Comparison of ENCODE assay signal across 1 cellular context in genomic region chr19:48415395-48415794, GRCh38.
TF ChIP-seq lines count a peak whose summit lies in the region.

No MANE protein-coding gene starts in this region.

TF ChIP-seq in GM23338, 12 proteins besides CTCF, POLR2A, EP300 and RAD21 (continued from another document):
- TF ChIP-seq, protein P1, sequence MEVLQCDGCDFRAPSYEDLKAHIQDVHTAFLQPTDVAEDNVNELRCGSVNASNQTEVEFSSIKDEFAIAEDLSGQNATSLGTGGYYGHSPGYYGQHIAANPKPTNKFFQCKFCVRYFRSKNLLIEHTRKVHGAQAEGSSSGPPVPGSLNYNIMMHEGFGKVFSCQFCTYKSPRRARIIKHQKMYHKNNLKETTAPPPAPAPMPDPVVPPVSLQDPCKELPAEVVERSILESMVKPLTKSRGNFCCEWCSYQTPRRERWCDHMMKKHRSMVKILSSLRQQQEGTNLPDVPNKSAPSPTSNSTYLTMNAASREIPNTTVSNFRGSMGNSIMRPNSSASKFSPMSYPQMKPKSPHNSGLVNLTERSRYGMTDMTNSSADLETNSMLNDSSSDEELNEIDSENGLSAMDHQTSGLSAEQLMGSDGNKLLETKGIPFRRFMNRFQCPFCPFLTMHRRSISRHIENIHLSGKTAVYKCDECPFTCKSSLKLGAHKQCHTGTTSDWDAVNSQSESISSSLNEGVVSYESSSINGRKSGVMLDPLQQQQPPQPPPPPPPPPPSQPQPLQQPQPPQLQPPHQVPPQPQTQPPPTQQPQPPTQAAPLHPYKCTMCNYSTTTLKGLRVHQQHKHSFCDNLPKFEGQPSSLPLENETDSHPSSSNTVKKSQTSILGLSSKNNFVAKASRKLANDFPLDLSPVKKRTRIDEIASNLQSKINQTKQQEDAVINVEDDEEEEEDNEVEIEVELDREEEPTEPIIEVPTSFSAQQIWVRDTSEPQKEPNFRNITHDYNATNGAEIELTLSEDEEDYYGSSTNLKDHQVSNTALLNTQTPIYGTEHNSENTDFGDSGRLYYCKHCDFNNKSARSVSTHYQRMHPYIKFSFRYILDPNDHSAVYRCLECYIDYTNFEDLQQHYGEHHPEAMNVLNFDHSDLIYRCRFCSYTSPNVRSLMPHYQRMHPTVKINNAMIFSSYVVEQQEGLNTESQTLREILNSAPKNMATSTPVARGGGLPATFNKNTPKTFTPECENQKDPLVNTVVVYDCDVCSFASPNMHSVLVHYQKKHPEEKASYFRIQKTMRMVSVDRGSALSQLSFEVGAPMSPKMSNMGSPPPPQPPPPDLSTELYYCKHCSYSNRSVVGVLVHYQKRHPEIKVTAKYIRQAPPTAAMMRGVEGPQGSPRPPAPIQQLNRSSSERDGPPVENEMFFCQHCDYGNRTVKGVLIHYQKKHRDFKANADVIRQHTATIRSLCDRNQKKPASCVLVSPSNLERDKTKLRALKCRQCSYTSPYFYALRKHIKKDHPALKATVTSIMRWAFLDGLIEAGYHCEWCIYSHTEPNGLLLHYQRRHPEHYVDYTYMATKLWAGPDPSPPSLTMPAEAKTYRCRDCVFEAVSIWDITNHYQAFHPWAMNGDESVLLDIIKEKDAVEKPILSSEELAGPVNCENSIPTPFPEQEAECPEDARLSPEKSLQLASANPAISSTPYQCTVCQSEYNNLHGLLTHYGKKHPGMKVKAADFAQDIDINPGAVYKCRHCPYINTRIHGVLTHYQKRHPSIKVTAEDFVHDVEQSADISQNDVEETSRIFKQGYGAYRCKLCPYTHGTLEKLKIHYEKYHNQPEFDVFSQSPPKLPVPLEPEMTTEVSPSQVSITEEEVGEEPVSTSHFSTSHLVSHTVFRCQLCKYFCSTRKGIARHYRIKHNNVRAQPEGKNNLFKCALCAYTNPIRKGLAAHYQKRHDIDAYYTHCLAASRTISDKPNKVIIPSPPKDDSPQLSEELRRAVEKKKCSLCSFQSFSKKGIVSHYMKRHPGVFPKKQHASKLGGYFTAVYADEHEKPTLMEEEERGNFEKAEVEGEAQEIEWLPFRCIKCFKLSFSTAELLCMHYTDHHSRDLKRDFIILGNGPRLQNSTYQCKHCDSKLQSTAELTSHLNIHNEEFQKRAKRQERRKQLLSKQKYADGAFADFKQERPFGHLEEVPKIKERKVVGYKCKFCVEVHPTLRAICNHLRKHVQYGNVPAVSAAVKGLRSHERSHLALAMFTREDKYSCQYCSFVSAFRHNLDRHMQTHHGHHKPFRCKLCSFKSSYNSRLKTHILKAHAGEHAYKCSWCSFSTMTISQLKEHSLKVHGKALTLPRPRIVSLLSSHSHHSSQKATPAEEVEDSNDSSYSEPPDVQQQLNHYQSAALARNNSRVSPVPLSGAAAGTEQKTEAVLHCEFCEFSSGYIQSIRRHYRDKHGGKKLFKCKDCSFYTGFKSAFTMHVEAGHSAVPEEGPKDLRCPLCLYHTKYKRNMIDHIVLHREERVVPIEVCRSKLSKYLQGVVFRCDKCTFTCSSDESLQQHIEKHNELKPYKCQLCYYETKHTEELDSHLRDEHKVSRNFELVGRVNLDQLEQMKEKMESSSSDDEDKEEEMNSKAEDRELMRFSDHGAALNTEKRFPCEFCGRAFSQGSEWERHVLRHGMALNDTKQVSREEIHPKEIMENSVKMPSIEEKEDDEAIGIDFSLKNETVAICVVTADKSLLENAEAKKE (CRISPR knock-in tag; IDR thresholded peaks at IDR 0.05), result no peak
- no peak for TF ChIP-seq EZH2phosphoT487 (IDR thresholded peaks at IDR 0.05; ENCODE audit: unreplicated experiment)
TF ChIP-seq in GM23338: peak in this region for 0.
